Comparison of ENCODE assay signal across 21 cellular contexts in genomic region chr9:96500696-96501660, GRCh38. TPM values are rescaled to one million over a fixed set of nuclear protein-coding genes. Genes with fewer than 3 reads are reported as not detected.
A peak's percentile ranks its signal among the peaks of the same experiment; 100 is the strongest.
DNase-seq lines count a peak whose midpoint lies in the region; ATAC-seq and TF ChIP-seq lines count a peak whose summit lies in the region.
"Had no signal": no experiment of that assay in that cellular context is flagged by ENCODE, and none has a peak within 500 bp of the region (broad histone marks: within the 10 kb centered on the region; RNA-seq: fewer than 3 reads in every experiment).

No MANE protein-coding gene starts in this region.

- ATAC-seq in GM23338: peak; percentile 25
- ATAC-seq: activated naive CD8-positive, alpha-beta T cell treated with anti-CD3 and anti-CD28 coated beads, Interleukin-2, amount 50 U/mL, for 24 hours; SK-N-SH treated with all-trans-retinoic acid at 6 μM for 48 hours had no signal

- peaks cover 36% of the 10 kb centered on the region for H3K4me1 ChIP-seq in GM23338 (ENCODE audit: insufficient read depth)
- H3K4me1 ChIP-seq in testis: peaks cover 10% of the 10 kb centered on the region
- H3K4me1 ChIP-seq: colonic mucosa had no signal

- no peak overlapping the region for H2AFZ ChIP-seq in GM23338

- H3K36me3 Mint-ChIP-seq in GM23338 (ENCODE audit: low read depth): peaks cover 2% of the 10 kb centered on the region; the same call in 1 of the 3 replicates
- H3K36me3 Mint-ChIP-seq in brain: peaks cover 15% of the 10 kb centered on the region
- peaks cover 2% of the 10 kb centered on the region for H3K36me3 Mint-ChIP-seq in activated naive CD4-positive, alpha-beta T cell treated with anti-CD3 and anti-CD28 coated beads for 36 hours (ENCODE audit: low read depth)

- H3K9me3 Mint-ChIP-seq in GM23338: no peaks in the 10 kb centered on the region
- no peaks in the 10 kb centered on the region for H3K9me3 Mint-ChIP-seq in brain
- H3K9me3 Mint-ChIP-seq in activated naive CD4-positive, alpha-beta T cell treated with anti-CD3 and anti-CD28 coated beads for 36 hours: no peaks in the 10 kb centered on the region
- H3K9me3 Mint-ChIP-seq: activated naive CD8-positive, alpha-beta T cell treated with anti-CD3 and anti-CD28 coated beads, Interleukin-2, amount 50 U/mL, for 24 hours; mesothelial cell of epicardium had no signal

- DNase-seq in GM23338 (ENCODE audit: low spot score) (no peak), iris pigment epithelial cell (ENCODE audit: low read depth) (peak; percentile 82), stromal cell of bone marrow (ENCODE audit: low read depth) (peak; percentile 81), testis (no peak), NCI-H2081 (lab: John Stamatoyannopoulos, UW) (no peak), ecto neural progenitor cell (ENCODE audit: low spot score) (no peak)
- no peak for DNase-seq in activated naive CD4-positive, alpha-beta T cell treated with anti-CD3 and anti-CD28 coated beads for 36 hours
- DNase-seq: activated naive CD8-positive, alpha-beta T cell treated with anti-CD3 and anti-CD28 coated beads, Interleukin-2, amount 50 U/mL, for 24 hours; activated T-cell treated with anti-CD3 and anti-CD28 coated beads, Interleukin-2, amount 50 U/mL, for 1 hour; colonic mucosa; KBM-7; kidney; NCI-H1092 treated with DMSO at 0.1 percent for 48 hours; stimulated activated CD4-positive, alpha-beta T cell treated with anti-CD3 and anti-CD28 coated beads, Interleukin-2, amount 100 ng/mL, for 48 hours; thyroid gland had no signal

- intact Hi-C loops in testis (cut with DNase I; ENCODE audit: low total_unique reads): no loop called here
- intact Hi-C loops in activated naive CD4-positive, alpha-beta T cell treated with anti-CD3 and anti-CD28 coated beads for 36 hours (cut with micrococcal nuclease): no loop called here

- no peaks in the 10 kb centered on the region for H3K9me2 ChIP-seq in GM23338 (ENCODE audit: insufficient read depth)

- TF ChIP-seq POLR2A in testis (IDR thresholded peaks at IDR 0.05): no peak

- 91 to 94% methylated on average over 14 of the region's 14 CpGs for WGBS in testis, 2 donors

- H3K79me2 ChIP-seq in GM23338 (replicated peaks; ENCODE audit: insufficient read depth): no peaks in the 10 kb centered on the region

- H3K27me3 ChIP-seq in GM23338 (ENCODE audit: insufficient read depth) (no peaks in the 10 kb centered on the region), testis (no peaks in the 10 kb centered on the region)
- H3K27me3 ChIP-seq: BLaER1 treated with 17β-estradiol and CSF1 and Interleukin-3, amounts not matched to agents 10 nM and 100 nM; colonic mucosa; thyroid gland had no signal

- CTCF ChIA-PET in activated naive CD4-positive, alpha-beta T cell treated with anti-CD3 and anti-CD28 coated beads for 36 hours (lab: Charles Lee): interaction anchor here (0.6 kb wide), 1 partner anchor 956 kb away, joined by 4 read pairs; no protein-coding TSS in a partner anchor

- H3K9me3 ChIP-seq in testis: no peaks in the 10 kb centered on the region
- H3K9me3 ChIP-seq: BLaER1 treated with 17β-estradiol and CSF1 and Interleukin-3, amounts not matched to agents 10 nM and 100 nM; colonic mucosa; thyroid gland had no signal

- H3K4me3 Mint-ChIP-seq in GM23338: no peak overlapping the region
- H3K4me3 Mint-ChIP-seq in brain: no peak overlapping the region
- no peak overlapping the region for H3K4me3 Mint-ChIP-seq in activated naive CD4-positive, alpha-beta T cell treated with anti-CD3 and anti-CD28 coated beads for 36 hours
- H3K4me3 Mint-ChIP-seq: activated naive CD8-positive, alpha-beta T cell treated with anti-CD3 and anti-CD28 coated beads, Interleukin-2, amount 50 U/mL, for 24 hours; mesothelial cell of epicardium had no signal

- peak overlapping the region; percentile 28 for H3K27ac Mint-ChIP-seq in GM23338
- H3K27ac Mint-ChIP-seq in brain: peak overlapping the region in 3 of 5 experiments; percentile 31 to 88 (median 61)
- no peak overlapping the region for H3K27ac Mint-ChIP-seq in activated naive CD4-positive, alpha-beta T cell treated with anti-CD3 and anti-CD28 coated beads for 36 hours
- H3K27ac Mint-ChIP-seq: activated naive CD8-positive, alpha-beta T cell treated with anti-CD3 and anti-CD28 coated beads, Interleukin-2, amount 50 U/mL, for 24 hours; mesothelial cell of epicardium had no signal

- 0 out of 2 replicates have a peak, but pooled peaks cover 2% of the 10 kb centered on the region for H3F3A ChIP-seq in GM23338 (replicated peaks; ENCODE audit: low read depth)

- 0 out of 2 replicates have a peak overlapping the region, but pooled peaks have one; percentile 38 for H3K4me2 ChIP-seq in GM23338
- H3K4me2 ChIP-seq: BLaER1 treated with 17β-estradiol and CSF1 and Interleukin-3, amounts not matched to agents 10 nM and 100 nM had no signal

- peaks cover 44% of the 10 kb centered on the region for H3K4me1 Mint-ChIP-seq in GM23338
- peaks cover 18% of the 10 kb centered on the region for H3K4me1 Mint-ChIP-seq in brain
- H3K4me1 Mint-ChIP-seq in activated naive CD4-positive, alpha-beta T cell treated with anti-CD3 and anti-CD28 coated beads for 36 hours (ENCODE audit: low read depth): no peaks in the 10 kb centered on the region
- H3K4me1 Mint-ChIP-seq: activated naive CD8-positive, alpha-beta T cell treated with anti-CD3 and anti-CD28 coated beads, Interleukin-2, amount 50 U/mL, for 24 hours; mesothelial cell of epicardium had no signal

- H3K27ac ChIP-seq in GM23338 (ENCODE audit: low read depth): peak overlapping the region; percentile 74
- H3K27ac ChIP-seq in testis: no peak overlapping the region
- H3K27ac ChIP-seq: BLaER1 treated with 17β-estradiol and CSF1 and Interleukin-3, amounts not matched to agents 10 nM and 100 nM; colonic mucosa; epithelial cell of prostate; HL-60; thyroid gland had no signal

- H3K27me3 Mint-ChIP-seq in GM23338 (ENCODE audit: insufficient read depth, low read depth, poor library complexity) (peaks cover 8% of the 10 kb centered on the region), brain (peaks cover 3% of the 10 kb centered on the region)
- no peaks in the 10 kb centered on the region for H3K27me3 Mint-ChIP-seq in activated naive CD4-positive, alpha-beta T cell treated with anti-CD3 and anti-CD28 coated beads for 36 hours (ENCODE audit: low read depth)
- H3K27me3 Mint-ChIP-seq: activated naive CD8-positive, alpha-beta T cell treated with anti-CD3 and anti-CD28 coated beads, Interleukin-2, amount 50 U/mL, for 24 hours had no signal

- H3K36me3 ChIP-seq in GM23338 (ENCODE audit: insufficient read depth): no peaks in the 10 kb centered on the region
- H3K36me3 ChIP-seq in testis (ENCODE audit: low read depth, missing control alignments): no peaks in the 10 kb centered on the region
- H3K36me3 ChIP-seq: BLaER1 treated with 17β-estradiol and CSF1 and Interleukin-3, amounts not matched to agents 10 nM and 100 nM; colonic mucosa; thyroid gland had no signal

- no peaks in the 10 kb centered on the region for H4K20me1 ChIP-seq in GM23338 (replicated peaks; ENCODE audit: insufficient read depth)
- H4K20me1 ChIP-seq: BLaER1 treated with 17β-estradiol and CSF1 and Interleukin-3, amounts not matched to agents 10 nM and 100 nM had no signal

- TF ChIP-seq CTCF in GM23338 (conservative IDR thresholded peaks at IDR 0.05; ENCODE audit: low read depth in 2 of 2) (no peak), brain (conservative IDR thresholded peaks at IDR 0.05) (no peak), testis (IDR thresholded peaks at IDR 0.05) (no peak)

- H3K4me3 ChIP-seq in GM23338: no peak overlapping the region
- no peak overlapping the region for H3K4me3 ChIP-seq in testis
- H3K4me3 ChIP-seq: BLaER1 treated with 17β-estradiol and CSF1 and Interleukin-3, amounts not matched to agents 10 nM and 100 nM; colonic mucosa; thyroid gland had no signal

TF ChIP-seq in GM23338, 12 proteins besides CTCF, POLR2A, EP300 and RAD21 (continues in another document):
- no peak for TF ChIP-seq EZH2 (IDR thresholded peaks at IDR 0.05; ENCODE audit: low read depth, unreplicated experiment)
- no peak for TF ChIP-seq STAT1 (IDR thresholded peaks at IDR 0.05; ENCODE audit: unreplicated experiment)
- no peak for TF ChIP-seq ETS1 (IDR thresholded peaks at IDR 0.05)
- TF ChIP-seq ZNF331 (CRISPR knock-in tag; IDR thresholded peaks at IDR 0.05; ENCODE audit: low read depth): no peak
- no peak for TF ChIP-seq EZH2phosphoT487 (IDR thresholded peaks at IDR 0.05; ENCODE audit: unreplicated experiment)
- TF ChIP-seq JUNB (IDR thresholded peaks at IDR 0.05; ENCODE audit: unreplicated experiment): no peak
- no peak for TF ChIP-seq POLR2AphosphoS5 (IDR thresholded peaks at IDR 0.05; ENCODE audit: low read depth)

RNA-seq across cellular contexts. Expression of gene HABP4, which starts 51.0 kb away (rescaled TPM):
- 7.7 and 9.9 TPM in 2 replicates for total RNA-seq in GM23338 (2014; rRNA removed; shearing (Covaris generic))
- polyA plus RNA-seq in GM23338 (2016; fragmentation: Nextera tagmentation; extraction: Ambion mirVana) (8.8 and 11.1 TPM in 2 replicates), brain (ENCODE audit: insufficient read depth, low read depth, low replicate concordance) (44.6 TPM), testis (ENCODE audit: insufficient read depth, low read depth, low replicate concordance) (46.9 TPM)
- 10 to 100 TPM; 30.6 to 67.2 TPM for total RNA-seq in testis
- 1 to 10 TPM; 7.3 to 7.9 TPM for total RNA-seq in activated naive CD4-positive, alpha-beta T cell treated with anti-CD3 and anti-CD28 coated beads for 36 hours

Comparison
In these comparisons a context has a peak if more than half of its experiments do, and no peak if none do; other contexts are left out.
1. DNase-seq: peak in iris pigment epithelial cell (single experiment) and stromal cell of bone marrow (single experiment); none in GM23338 (single experiment), testis (single experiment), NCI-H2081 (0 of 2), ecto neural progenitor cell (single experiment) and activated naive CD4-positive, alpha-beta T cell treated with anti-CD3 and anti-CD28 coated beads for 36 hours (single experiment).